In genomic region chr5:162990856-162991497, GRCh38 we compare ENCODE assay signal across 17 cellular contexts.
A peak's percentile ranks its signal among the peaks of the same experiment; 100 is the strongest.
DNase-seq lines count a peak whose midpoint lies in the region; ATAC-seq and FAIRE-seq lines count a peak whose summit lies in the region.
"Had no signal": no experiment of that assay in that cellular context is flagged by ENCODE, and none has a peak within 500 bp of the region (broad histone marks: within the 10 kb centered on the region; RNA-seq: fewer than 3 reads in every experiment).

No MANE protein-coding gene starts in this region.

- peaks cover 0 to 18% (median 11%) of the 10 kb centered on the region in 9 donors for H3K9me3 Mint-ChIP-seq in naive thymus-derived CD8-positive, alpha-beta T cell

- POLR2A ChIA-PET in naive thymus-derived CD8-positive, alpha-beta T cell (lab: Charles Lee): no interaction called here

- H3K4me3 Mint-ChIP-seq in naive thymus-derived CD8-positive, alpha-beta T cell: no peak overlapping the region
- H3K4me3 Mint-ChIP-seq: activated T-cell treated with anti-CD3 and anti-CD28 coated beads, Interleukin-2, amount 50 U/mL, for 4 hours; IgD-negative memory B cell had no signal

- peak; percentile 93 for ATAC-seq in GM19463 (IDR thresholded peaks at IDR 0.05; ENCODE audit: unreplicated experiment)
- peak; percentile 84 for ATAC-seq in HG02852 (IDR thresholded peaks at IDR 0.05; ENCODE audit: unreplicated experiment)
- ATAC-seq in HG03457 (IDR thresholded peaks at IDR 0.05; ENCODE audit: unreplicated experiment): peak; percentile 95
- ATAC-seq in naive thymus-derived CD8-positive, alpha-beta T cell: no peak
- ATAC-seq: activated T-cell treated with anti-CD3 and anti-CD28 coated beads, Interleukin-2, amount 50 U/mL, for 4 hours had no signal

- H3K27me3 Mint-ChIP-seq in naive thymus-derived CD8-positive, alpha-beta T cell: no peaks in the 10 kb centered on the region
- H3K27me3 Mint-ChIP-seq: IgD-negative memory B cell had no signal

- H3K4me1 Mint-ChIP-seq in naive thymus-derived CD8-positive, alpha-beta T cell: no peaks in the 10 kb centered on the region
- H3K4me1 Mint-ChIP-seq: IgD-negative memory B cell had no signal

- H3K36me3 Mint-ChIP-seq in naive thymus-derived CD8-positive, alpha-beta T cell: no peaks in the 10 kb centered on the region
- H3K36me3 Mint-ChIP-seq: IgD-negative memory B cell had no signal

- FAIRE-seq in GM18507 (lab: Jason Lieb, UNC) (peak; percentile 56), RCC 7860 (lab: Jason Lieb, UNC) (no peak)
- FAIRE-seq: D721Med, H54 had no signal

- DNase-seq in GM18507 (ENCODE audit: extremely low spot score, insufficient read length, low read depth) (no peak), RCC 7860 (ENCODE audit: low spot score) (no peak), NCI-H510A (lab: John Stamatoyannopoulos, UW) (no peak)
- DNase-seq in naive thymus-derived CD8-positive, alpha-beta T cell: no peak
- no peak for DNase-seq in activated naive CD4-positive, alpha-beta T cell treated with Interleukin-2 at 50 U/mL for 16 hours
- DNase-seq: activated CD4-positive, CD25-positive, alpha-beta regulatory T cell; activated T-cell treated with anti-CD3 and anti-CD28 coated beads, Interleukin-2, amount 50 U/mL, for 4 hours; mesenchymal stem cell; NCI-H187; ovary; stimulated activated CD4-positive, alpha-beta T cell treated with anti-CD3 and anti-CD28 coated beads, Interleukin-15, amount 100 ng/mL, for 24 hours had no signal

- no peak overlapping the region for H3K27ac Mint-ChIP-seq in naive thymus-derived CD8-positive, alpha-beta T cell
- H3K27ac Mint-ChIP-seq: IgD-negative memory B cell had no signal

Comparison
In these comparisons a context has a peak if more than half of its experiments do, and no peak if none do; other contexts are left out.
1. ATAC-seq: peak in GM19463 (single experiment), HG02852 (single experiment) and HG03457 (single experiment); none in naive thymus-derived CD8-positive, alpha-beta T cell (0 of 2).